17 cellular contexts compared by ENCODE assay signal in the genomic region with DNA sequence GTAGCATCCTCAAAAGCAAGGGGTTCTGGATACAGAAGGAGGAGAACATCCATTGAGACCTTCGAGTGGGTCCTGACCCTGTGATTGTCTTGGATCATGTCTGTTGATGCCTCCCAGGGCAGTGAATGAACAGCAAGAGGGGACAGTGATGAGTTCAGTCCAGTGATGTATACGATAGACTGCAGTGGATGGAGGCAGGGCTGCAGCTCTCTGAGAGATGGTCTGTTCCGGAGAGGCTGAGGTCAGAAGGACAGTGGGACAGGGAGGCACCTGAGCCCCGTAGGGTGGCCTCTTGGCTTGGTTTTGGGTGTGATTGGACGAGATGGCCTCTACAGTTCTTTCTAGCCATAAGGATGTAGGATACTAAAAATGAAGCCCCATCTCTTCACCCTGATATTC.
A peak's percentile ranks its signal among the peaks of the same experiment; 100 is the strongest.
DNase-seq lines count a peak whose midpoint lies in the region; ATAC-seq, FAIRE-seq and TF ChIP-seq lines count a peak whose summit lies in the region.
"Had no signal": no experiment of that assay in that cellular context is flagged by ENCODE, and none has a peak within 500 bp of the region (broad histone marks: within the 10 kb centered on the region; RNA-seq: fewer than 3 reads in every experiment).

No MANE protein-coding gene starts in this region.

- no peaks in the 10 kb centered on the region for H3K36me3 ChIP-seq in right atrium auricular region
- H3K36me3 ChIP-seq in mucosa of rectum (ENCODE audit: control insufficient read depth in 2 of 2, insufficient read depth in 2 of 2, low read length in 2 of 2) = no peaks in the 10 kb centered on the region
- H3K36me3 ChIP-seq in transverse colon = no peaks in the 10 kb centered on the region
- H3K36me3 ChIP-seq: HAP-1, Peyer's patch had no signal

- peaks cover 0 to 17% of the 10 kb centered on the region in 2 donors for H3K4me1 ChIP-seq in right atrium auricular region
- H3K4me1 ChIP-seq in mucosa of rectum (ENCODE audit: control insufficient read depth in 2 of 2, insufficient read depth in 2 of 2, low read length in 2 of 2) = peaks cover 19 to 36% of the 10 kb centered on the region in 2 donors
- H3K4me1 ChIP-seq in transverse colon = peaks cover 2 to 46% (median 32%) of the 10 kb centered on the region in 4 donors

- no peaks in the 10 kb centered on the region for H3K27me3 Mint-ChIP-seq in T-helper 17 cell

- no peak overlapping the region for H3K4me3 Mint-ChIP-seq in T-helper 17 cell
- H3K4me3 Mint-ChIP-seq: CD14-positive monocyte had no signal

- in situ Hi-C loops in transverse colon (cut with MboI; ENCODE audit: low pct_ligation_motif_present in 1 of 4, low pct_unique_long_range_greater_than_20kb in 1 of 4, low sequenced_read_pairs in 3 of 4) = no loop called here

- H3K27ac Mint-ChIP-seq in T-helper 17 cell = peak overlapping the region; percentile 59
- H3K27ac Mint-ChIP-seq: CD14-positive monocyte had no signal

- no peak for TF ChIP-seq POLR2A in transverse colon (IDR thresholded peaks at IDR 0.05)

- H3K9ac ChIP-seq in mucosa of rectum (ENCODE audit: low read depth in 1 of 2, low read length in 2 of 2) = peak overlapping the region in 1 of 2 donors; percentile 55
- H3K9ac ChIP-seq: SK-N-SH had no signal

- H3K4me1 Mint-ChIP-seq in T-helper 17 cell = peaks cover 29% of the 10 kb centered on the region

- TF ChIP-seq CTCF in right atrium auricular region (IDR thresholded peaks at IDR 0.05) (no peak), transverse colon (IDR thresholded peaks at IDR 0.05) (no peak)

- H3K27me3 ChIP-seq in right atrium auricular region = no peaks in the 10 kb centered on the region
- H3K27me3 ChIP-seq in mucosa of rectum (ENCODE audit: control insufficient read depth in 2 of 2, insufficient read depth in 2 of 2, low read length in 2 of 2) = no peaks in the 10 kb centered on the region
- no peaks in the 10 kb centered on the region for H3K27me3 ChIP-seq in transverse colon
- H3K27me3 ChIP-seq: Peyer's patch had no signal

- H3K36me3 Mint-ChIP-seq in T-helper 17 cell (ENCODE audit: low read depth) = peaks cover 2% of the 10 kb centered on the region

- DNase-seq in right atrium auricular region (ENCODE audit: low spot score) (peak; percentile 21), Right ventricle myocardium superior (no peak), T-helper 17 cell (no peak), transverse colon (no peak), dedifferentiated amniotic fluid mesenchymal stem cell (ENCODE audit: extremely low spot score) (no peak), NCI-H82 treated with DMSO at 0.1 percent for 48 hours (lab: John Stamatoyannopoulos, UW; ENCODE audit: unreplicated experiment) (no peak), HTR-8/SVneo (ENCODE audit: insufficient read length, low spot score) (no peak)
- DNase-seq: AML-193, EL, MV-4-11, NCI-H2029 treated with DMSO at 0.1 percent for 48 hours, Peyer's patch, SHP77, SK-N-SH had no signal

- no peak for TF ChIP-seq EP300 in transverse colon (IDR thresholded peaks at IDR 0.05; ENCODE audit: low read depth)

- ATAC-seq in Right ventricle myocardium superior (ENCODE audit: poor library complexity) (no peak), T-helper 17 cell (no peak)

- intact Hi-C loops in Right ventricle myocardium superior (cut with DNase I) = no loop called here
- intact Hi-C loops in transverse colon (cut with DNase I; ENCODE audit: low total_unique reads) = loop anchor here (10.0 kb wide), 1 partner anchor 175 kb away; no protein-coding TSS in a partner anchor

- H3K27ac ChIP-seq in right atrium auricular region = no peak overlapping the region
- H3K27ac ChIP-seq in mucosa of rectum (ENCODE audit: low read depth in 2 of 2, low read length in 2 of 2) = peak overlapping the region; percentile 74 to 85
- peak overlapping the region; percentile 68 to 80 (median 75) for H3K27ac ChIP-seq in transverse colon

- no peak for FAIRE-seq in HTR-8/SVneo (lab: Jason Lieb, UNC)

- H3K4me3 ChIP-seq in right atrium auricular region (no peak overlapping the region), mucosa of rectum (ENCODE audit: low read length in 2 of 2) (no peak overlapping the region), transverse colon (no peak overlapping the region)
- H3K4me3 ChIP-seq: Peyer's patch had no signal

- H3K9me3 ChIP-seq in right atrium auricular region (no peaks in the 10 kb centered on the region), T-helper 17 cell (ENCODE audit: control insufficient read depth, low read length, poor library complexity, severe bottlenecking) (no peaks in the 10 kb centered on the region), mucosa of rectum (ENCODE audit: control insufficient read depth in 2 of 2, low read length in 2 of 2) (no peaks in the 10 kb centered on the region), transverse colon (no peaks in the 10 kb centered on the region)
- H3K9me3 ChIP-seq: HAP-1, Peyer's patch, SK-N-SH had no signal

- WGBS in transverse colon (ENCODE audit: low coverage in 1 of 2), 2 donors = 66% methylated on average over 5 of the region's 5 CpGs; no CpG with 5 or more reads in 1 of the 2 donors

Comparison
In these comparisons a context has a peak if more than half of its experiments do, and no peak if none do; other contexts are left out.
1. H3K27ac ChIP-seq: peak in mucosa of rectum (2 of 2) and transverse colon (4 of 4); none in right atrium auricular region (0 of 2).